14 cellular contexts compared by ENCODE assay signal in the genomic region with DNA sequence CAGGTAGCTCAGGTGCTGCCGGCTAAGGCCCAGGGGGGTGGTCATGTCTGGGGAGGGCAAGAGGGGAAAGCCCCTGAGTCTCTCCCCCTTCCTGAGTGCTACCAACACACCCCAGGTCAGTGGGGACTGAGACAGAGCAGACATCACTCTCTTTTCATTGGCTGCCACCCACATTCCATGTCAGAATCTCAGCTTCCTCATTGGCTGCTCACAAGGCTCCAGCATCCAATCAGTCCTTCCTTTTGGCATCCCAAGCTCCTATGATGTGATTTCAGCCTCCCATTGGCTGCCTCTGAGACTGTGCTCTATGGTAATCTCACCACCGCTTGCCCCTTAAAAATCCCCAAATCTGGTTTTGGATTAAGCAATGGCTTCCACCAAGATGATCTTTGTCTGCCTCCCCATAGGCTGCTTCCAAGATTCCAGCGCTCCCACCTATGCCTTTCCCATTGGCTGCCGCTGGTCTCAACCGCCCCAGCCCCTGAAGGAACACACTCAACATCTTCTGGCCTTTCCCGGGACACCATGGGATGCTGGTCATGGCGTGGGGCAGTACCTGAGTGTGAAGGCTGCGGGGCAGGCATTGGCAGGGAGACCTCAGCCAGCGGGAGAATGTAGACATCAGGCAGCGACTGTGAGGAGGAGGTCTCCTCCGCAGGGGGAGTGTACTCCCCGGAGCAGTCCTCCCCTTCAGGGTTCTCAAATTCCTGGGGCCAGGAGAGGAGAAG. TPM values are rescaled to one million over a fixed set of nuclear protein-coding genes. Genes with fewer than 3 reads are reported as not detected.
DNase-seq lines count a peak whose midpoint lies in the region; ATAC-seq and TF ChIP-seq lines count a peak whose summit lies in the region.
"Had no signal": no experiment of that assay in that cellular context is flagged by ENCODE, and none has a peak within 500 bp of the region (broad histone marks: within the 10 kb centered on the region; RNA-seq: fewer than 3 reads in every experiment).

No MANE protein-coding gene starts in this region.

- H3K9me3 ChIP-seq in ES-I3 (ENCODE audit: control insufficient read depth, insufficient read depth, low read length) = no peaks in the 10 kb centered on the region
- H3K9me3 ChIP-seq in neural cell (ENCODE audit: low read length) = no peaks in the 10 kb centered on the region
- no peaks in the 10 kb centered on the region for H3K9me3 ChIP-seq in CD4-positive, alpha-beta memory T cell (ENCODE audit: control insufficient read depth in 1 of 2, low read length in 2 of 2)
- H3K9me3 ChIP-seq: gastrocnemius medialis, left ventricle myocardium inferior, neutrophil, tibial nerve had no signal

- peak overlapping the region in 2 of 8 donors; percentile 3 to 20 for H3K4me3 Mint-ChIP-seq in CD4-positive, alpha-beta memory T cell

- peak overlapping the region in 1 of 7 donors; percentile 41 for H3K27ac Mint-ChIP-seq in CD4-positive, alpha-beta memory T cell

- DNase-seq in LHCN-M2 (ENCODE audit: low read depth) (peak; percentile 46), cerebellum (ENCODE audit: low spot score) (peak; percentile 49), left cardiac atrium (no peak)
- DNase-seq in CD4-positive, alpha-beta memory T cell = no peak

- POLR2A ChIA-PET in CD4-positive, alpha-beta memory T cell (lab: Charles Lee; ENCODE audit: partially characterized antibody) = interaction anchor here (0.5 to 2.1 kb wide), 5 partner anchors 78 to 690 kb away, joined by 3 to 9 read pairs (median 4); partner anchors contain the start of genes EMP3, RPL18 and SPHK2

- TF ChIP-seq RAD21 in neural cell (conservative IDR thresholded peaks at IDR 0.05) = no peak

- peak overlapping the region; percentile 46; the same call in 1 of the 2 replicates for H3K9ac ChIP-seq in ES-I3 (ENCODE audit: low read depth, low read length)
- H3K9ac ChIP-seq in neural cell (ENCODE audit: low read length) = no peak overlapping the region
- H3K9ac ChIP-seq: GM23248 had no signal

- H3K4me2 ChIP-seq in neural cell (ENCODE audit: low read length) = no peak overlapping the region

- H3K9me2 ChIP-seq in neural cell (ENCODE audit: insufficient read depth, low read length) = no peaks in the 10 kb centered on the region

- H2AFZ ChIP-seq in neural cell (ENCODE audit: low read depth, low read length) = no peak overlapping the region
- H2AFZ ChIP-seq: GM23248 had no signal

- H3K36me3 Mint-ChIP-seq in CD4-positive, alpha-beta memory T cell = peaks cover 7 to 14% of the 10 kb centered on the region in 2 donors

- intact Hi-C loops in CD4-positive, alpha-beta memory T cell (cut with micrococcal nuclease) = loop anchor here (1.0 to 5.0 kb wide), 5 partner anchors 62 to 1133 kb away; partner anchors contain the start of genes GRWD1, RPL18, RRAS and SCAF1
- intact Hi-C loops in left cardiac atrium (cut with DNase I) = loop anchor here in 1 of 2 donors (5.0 kb wide), 1 partner anchor 73 kb away; no protein-coding TSS in a partner anchor

- no peak for TF ChIP-seq CTCF in neural cell (IDR thresholded peaks at IDR 0.05; ENCODE audit: poor library complexity, severe bottlenecking)

- peaks cover 8 to 16% (median 12%) of the 10 kb centered on the region in 4 donors for H3K4me1 Mint-ChIP-seq in CD4-positive, alpha-beta memory T cell

- no peaks in the 10 kb centered on the region for H3F3A ChIP-seq in neural cell (ENCODE audit: insufficient read depth, low read length, poor library complexity, severe bottlenecking)

- H3K27me3 ChIP-seq in neural cell (ENCODE audit: insufficient read depth, low read depth, low read length) = no peaks in the 10 kb centered on the region
- no peaks in the 10 kb centered on the region for H3K27me3 ChIP-seq in CD4-positive, alpha-beta memory T cell (ENCODE audit: insufficient read depth, low read length)

- no peaks in the 10 kb centered on the region for H3K27me3 Mint-ChIP-seq in CD4-positive, alpha-beta memory T cell

- H3K4me3 ChIP-seq in neural cell (ENCODE audit: low read length) = peak overlapping the region; percentile 74
- H3K4me3 ChIP-seq in CD4-positive, alpha-beta memory T cell (ENCODE audit: low read length in 2 of 2) = no peak overlapping the region
- H3K4me3 ChIP-seq: GM23248, tibial nerve had no signal

- no peaks in the 10 kb centered on the region for H3K9me3 Mint-ChIP-seq in CD4-positive, alpha-beta memory T cell

- H3K4me1 ChIP-seq in ES-I3 (ENCODE audit: insufficient read depth, low read length) = peaks cover 3% of the 10 kb centered on the region; the same call in 1 of the 2 replicates
- peaks cover 27% of the 10 kb centered on the region for H3K4me1 ChIP-seq in CD4-positive, alpha-beta memory T cell (ENCODE audit: insufficient read depth, low read length)

- ATAC-seq in GM19395 (IDR thresholded peaks at IDR 0.05; ENCODE audit: unreplicated experiment) (no peak), GM21367 (IDR thresholded peaks at IDR 0.05; ENCODE audit: unreplicated experiment) (no peak), left cardiac atrium (no peak)

- no peaks in the 10 kb centered on the region for H4K20me1 ChIP-seq in neural cell (ENCODE audit: insufficient read depth)

- H3K36me3 ChIP-seq in ES-I3 (ENCODE audit: insufficient read depth, low read length) (no peaks in the 10 kb centered on the region), neural cell (ENCODE audit: insufficient read depth, low read length) (no peaks in the 10 kb centered on the region)
- H3K36me3 ChIP-seq in CD4-positive, alpha-beta memory T cell (ENCODE audit: insufficient read depth, low read length) = no peaks in the 10 kb centered on the region
- H3K36me3 ChIP-seq: gastrocnemius medialis, left ventricle myocardium inferior, neutrophil, tibial nerve, WERI-Rb-1 had no signal

- peaks cover 10% of the 10 kb centered on the region for H3K79me2 ChIP-seq in neural cell (replicated peaks; ENCODE audit: insufficient read depth, low read length)

- CTCF ChIA-PET in CD4-positive, alpha-beta memory T cell (lab: Charles Lee; ENCODE audit: partially characterized antibody) = interaction anchor here (1.0 to 8.0 kb wide), 2 partner anchors 20 to 75 kb away, joined by 6 to 203 read pairs; no protein-coding TSS in a partner anchor

- no peak overlapping the region for H3K27ac ChIP-seq in neural cell (ENCODE audit: low read length)
- H3K27ac ChIP-seq in CD4-positive, alpha-beta memory T cell (ENCODE audit: low read depth, low read length) = no peak overlapping the region
- H3K27ac ChIP-seq: gastrocnemius medialis, GM23248, left ventricle myocardium inferior, neutrophil, tibial nerve, WERI-Rb-1 had no signal

- no peak for TF ChIP-seq EP300 in neural cell (conservative IDR thresholded peaks at IDR 0.05; ENCODE audit: poor library complexity, severe bottlenecking)

TF ChIP-seq in neural cell, 6 proteins besides CTCF, POLR2A, EP300 and RAD21 (continues in another document):
- TF ChIP-seq POLR2AphosphoS5 (IDR thresholded peaks at IDR 0.05) = no peak
- no peak for TF ChIP-seq MXI1 (conservative IDR thresholded peaks at IDR 0.05; ENCODE audit: poor library complexity, severe bottlenecking)
- TF ChIP-seq EZH2 (IDR thresholded peaks at IDR 0.05; ENCODE audit: borderline replicate concordance, insufficient read depth, low read length, poor library complexity, severe bottlenecking) = no peak
- no peak for TF ChIP-seq SMC3 (conservative IDR thresholded peaks at IDR 0.05; ENCODE audit: poor library complexity)

RNA-seq across cellular contexts. Expression of gene LMTK3, which starts 2.0 kb away (rescaled TPM):
- total RNA-seq in LHCN-M2 (2014; rRNA removed) (0.06 and 0.13 TPM in 2 replicates), cerebellum (7.0 TPM), left cardiac atrium (1 to 10 TPM; 2.0 to 2.9 TPM)
- 0.27 TPM for polyA plus RNA-seq in LHCN-M2 (2012)
- polyA plus RNA-seq in neural cell = 8.1 and 17.1 TPM in 2 replicates
- polyA minus RNA-seq in neural cell = 26.6 and 33.1 TPM in 2 replicates
- total RNA-seq in CD4-positive, alpha-beta memory T cell = 10 to 100 TPM; 18.5 to 20.6 TPM
- under 1 TPM in 1 of 2 donors, not detected in 1; 0.17 TPM for polyA plus RNA-seq in CD4-positive, alpha-beta memory T cell
- total RNA-seq: gastrocnemius medialis had no signal
- polyA plus RNA-seq: GM23248 had no signal

RNA-seq across cellular contexts. Expression of gene CYTH2, which starts 40.5 kb away (rescaled TPM):
- total RNA-seq in LHCN-M2 (2014; rRNA removed) = 37.7 and 61.0 TPM in 2 replicates
- 49.4 TPM for polyA plus RNA-seq in LHCN-M2 (2012)
- 49.7 TPM for total RNA-seq in cerebellum
- 314 and 397 TPM in 2 replicates for polyA plus RNA-seq in neural cell
- polyA minus RNA-seq in neural cell = 162 and 163 TPM in 2 replicates
- total RNA-seq in CD4-positive, alpha-beta memory T cell = 10 to 100 TPM; 74.9 to 89.0 TPM
- 10 to 100 TPM; 30.1 to 31.3 TPM for polyA plus RNA-seq in CD4-positive, alpha-beta memory T cell
- 10 to 100 TPM; 29.0 to 32.5 TPM for total RNA-seq in left cardiac atrium

RNA-seq across cellular contexts. Expression of gene SULT2B1, which starts 42.3 kb away (rescaled TPM):
- total RNA-seq in LHCN-M2 (2014; rRNA removed) (not detected in 2 replicates), cerebellum (not detected), left cardiac atrium (under 1 TPM; 0.39 to 0.71 TPM)
- polyA plus RNA-seq in LHCN-M2 (2012) = 0.15 TPM
- not detected in 2 replicates for polyA plus RNA-seq in neural cell
- polyA minus RNA-seq in neural cell = not detected in 2 replicates
- total RNA-seq in CD4-positive, alpha-beta memory T cell = not detected
- under 1 TPM in 1 of 2 donors, not detected in 1; 0.13 TPM for polyA plus RNA-seq in CD4-positive, alpha-beta memory T cell
- total RNA-seq: gastrocnemius medialis, GM23248, tibial nerve had no signal
- polyA plus RNA-seq: GM23248 had no signal

RNA-seq across cellular contexts. Expression of gene KCNJ14, which starts 54.3 kb away (rescaled TPM):
- 0.52 and 0.71 TPM in 2 replicates for total RNA-seq in LHCN-M2 (2014; rRNA removed)
- 0.33 TPM for polyA plus RNA-seq in LHCN-M2 (2012)
- 1.6 TPM for total RNA-seq in cerebellum
- polyA plus RNA-seq in neural cell = 1.1 and 1.6 TPM in 2 replicates
- 1.2 TPM in 2 replicates for polyA minus RNA-seq in neural cell
- total RNA-seq in CD4-positive, alpha-beta memory T cell = 1 to 10 TPM; 2.5 to 3.6 TPM
- polyA plus RNA-seq in CD4-positive, alpha-beta memory T cell = under 1 TPM; 0.18 to 0.22 TPM
- total RNA-seq in left cardiac atrium = under 1 TPM; 0.27 to 0.60 TPM

Comparison
In these comparisons a context has a peak if more than half of its experiments do, and no peak if none do; other contexts are left out.
1. DNase-seq: peak in LHCN-M2 (single experiment) and cerebellum (single experiment); none in CD4-positive, alpha-beta memory T cell (0 of 5) and left cardiac atrium (single experiment).